Comparison of ENCODE assay signal across 7 cellular contexts in genomic region chr2:118013221-118013723, GRCh38. TPM values are rescaled to one million over a fixed set of nuclear protein-coding genes. Genes with fewer than 3 reads are reported as not detected.
A peak's percentile ranks its signal among the peaks of the same experiment; 100 is the strongest.
DNase-seq lines count a peak whose midpoint lies in the region; ATAC-seq and TF ChIP-seq lines count a peak whose summit lies in the region.

No MANE protein-coding gene starts in this region.

- no peaks in the 10 kb centered on the region for H3K9me2 ChIP-seq in Karpas-422 (replicated peaks; ENCODE audit: insufficient read depth, low read length)

- H3K9ac ChIP-seq in Karpas-422 (ENCODE audit: low read length), result peak overlapping the region; percentile 92

- peak overlapping the region; percentile 86 for H3K4me3 Mint-ChIP-seq in endothelial cell (ENCODE audit: unreplicated experiment)

- peak overlapping the region; percentile 86 for H2AFZ ChIP-seq in Karpas-422 (ENCODE audit: low read length)

- H4K20me1 ChIP-seq in Karpas-422 (ENCODE audit: insufficient read depth, low read depth, low read length), result peaks cover 9% of the 10 kb centered on the region

- H3K27ac ChIP-seq in Karpas-422 (ENCODE audit: low read length) (peak overlapping the region; percentile 39), mesodermal cell (ENCODE audit: low read depth, low read length, severe bottlenecking) (no peak overlapping the region), stomach (peak overlapping the region; percentile 88 to 96 (median 92))

- peaks cover 29% of the 10 kb centered on the region for H3K4me1 ChIP-seq in Karpas-422 (ENCODE audit: low read length)
- peaks cover 2% of the 10 kb centered on the region for H3K4me1 ChIP-seq in mesodermal cell (ENCODE audit: control insufficient read depth, insufficient read depth, low read length, poor library complexity, severe bottlenecking)
- peaks cover 16 to 45% (median 31%) of the 10 kb centered on the region in 4 donors for H3K4me1 ChIP-seq in stomach

- peak; percentile 84 for DNase-seq in H7
- DNase-seq in Karpas-422, result peak; percentile 61
- DNase-seq in activated CD4-positive, alpha-beta T cell treated with anti-CD3 and anti-CD28 coated beads, Interleukin-2, amount 50 U/mL, for 48 hours, result peak; percentile 35 to 39
- DNase-seq in endothelial cell (ENCODE audit: low spot score), result peak; percentile 54
- DNase-seq in stomach, result peak; percentile 55

- 0% methylated on average over 37 to 46 of the region's 48 CpGs for WGBS in mesodermal cell (ENCODE audit: insufficient coverage in 2 of 2), 2 experiments
- 0 to 1% (median 1%) methylated on average over 16 to 48 of the region's 48 CpGs for WGBS in stomach, 5 donors

- peak overlapping the region; percentile 41 for H3K27ac Mint-ChIP-seq in endothelial cell (ENCODE audit: unreplicated experiment)

- H3K36me3 ChIP-seq in H7 (replicated peaks; ENCODE audit: control insufficient read depth, insufficient read depth, low read length), result peaks cover under 1% of the 10 kb centered on the region; the same call in 1 of the 2 replicates
- H3K36me3 ChIP-seq in Karpas-422 (ENCODE audit: insufficient read depth, low read length), result peaks cover 6% of the 10 kb centered on the region; the same call in 1 of the 2 replicates
- H3K36me3 ChIP-seq in mesodermal cell (ENCODE audit: control insufficient read depth, insufficient read depth, low read length), result peaks cover 8% of the 10 kb centered on the region
- peaks cover 4 to 10% (median 5%) of the 10 kb centered on the region in 4 donors for H3K36me3 ChIP-seq in stomach

- peaks cover 5% of the 10 kb centered on the region for H3K9me3 Mint-ChIP-seq in endothelial cell (ENCODE audit: unreplicated experiment)

- no peak for TF ChIP-seq EP300 in stomach (IDR thresholded peaks at IDR 0.05)

- H3K79me2 ChIP-seq in Karpas-422 (ENCODE audit: low read length), result peaks cover 56% of the 10 kb centered on the region

- H3K4me3 ChIP-seq in H7 (ENCODE audit: insufficient read depth, low read depth, low read length) (peak overlapping the region; percentile 86), Karpas-422 (ENCODE audit: low read length) (peak overlapping the region; percentile 93), mesodermal cell (ENCODE audit: extremely low read depth, insufficient read depth, low read length, poor library complexity, severe bottlenecking) (peak overlapping the region; percentile 91), stomach (peak overlapping the region; percentile 88 to 97 (median 93))

- peaks cover 2% of the 10 kb centered on the region for H3K27me3 Mint-ChIP-seq in endothelial cell (ENCODE audit: unreplicated experiment)

- TF ChIP-seq POLR2A in stomach (IDR thresholded peaks at IDR 0.05), result no peak

- peak overlapping the region; percentile 85 for H3K4me2 ChIP-seq in Karpas-422 (ENCODE audit: low read depth, low read length, poor library complexity, severe bottlenecking)

- no peak for TF ChIP-seq CTCF in endothelial cell (IDR thresholded peaks at IDR 0.05; ENCODE audit: unreplicated experiment)
- peak in 1 of 7 experiments; percentile 16 for TF ChIP-seq CTCF in stomach (IDR thresholded peaks at IDR 0.05)

- no peaks in the 10 kb centered on the region for H3K36me3 Mint-ChIP-seq in endothelial cell (ENCODE audit: low read depth, unreplicated experiment)

- intact Hi-C loops in stomach (cut with DNase I; ENCODE audit: low total_unique reads), result loop anchor here (5.0 kb wide), 1 partner anchor 186 kb away; no protein-coding TSS in a partner anchor

- peaks cover 18% of the 10 kb centered on the region for H3K27me3 ChIP-seq in H7 (ENCODE audit: control insufficient read depth, insufficient read depth, low read length)
- no peaks in the 10 kb centered on the region for H3K27me3 ChIP-seq in Karpas-422 (ENCODE audit: low read length)
- H3K27me3 ChIP-seq in stomach, result no peaks in the 10 kb centered on the region

- H3K9me3 ChIP-seq in Karpas-422 (ENCODE audit: low read length) (no peaks in the 10 kb centered on the region), mesodermal cell (ENCODE audit: control insufficient read depth, low read length) (no peaks in the 10 kb centered on the region), stomach (no peaks in the 10 kb centered on the region)

- peaks cover 26% of the 10 kb centered on the region for H3K4me1 Mint-ChIP-seq in endothelial cell (ENCODE audit: unreplicated experiment)

- ATAC-seq in GM18498 (IDR thresholded peaks at IDR 0.05; ENCODE audit: unreplicated experiment), result peak; percentile 36

RNA-seq across cellular contexts. Expression of gene CCDC93, which starts 0.6 kb away (rescaled TPM):
- 9.0 and 13.6 TPM in 2 replicates for total RNA-seq in H7 (2014; rRNA removed; shearing (Covaris generic))
- total RNA-seq in Karpas-422 (2014; rRNA removed; shearing (Covaris generic); ENCODE audit: low replicate concordance), result 22.6 and 24.6 TPM in 2 replicates
- total RNA-seq in endothelial cell (ENCODE audit: unreplicated experiment) (64.5 TPM), stomach (10 to 100 TPM; 15.6 to 63.9 (median 33.3) TPM)
- polyA plus RNA-seq in mesodermal cell (2013, experiment 1 of 2), result 23.0 TPM
- 20.3 TPM for polyA plus RNA-seq in mesodermal cell (2013, experiment 2 of 2)
- polyA plus RNA-seq in stomach, result 1 to 10 TPM; 3.1 to 4.3 (median 3.8) TPM
